12 cellular contexts compared by ENCODE assay signal in the genomic region with DNA sequence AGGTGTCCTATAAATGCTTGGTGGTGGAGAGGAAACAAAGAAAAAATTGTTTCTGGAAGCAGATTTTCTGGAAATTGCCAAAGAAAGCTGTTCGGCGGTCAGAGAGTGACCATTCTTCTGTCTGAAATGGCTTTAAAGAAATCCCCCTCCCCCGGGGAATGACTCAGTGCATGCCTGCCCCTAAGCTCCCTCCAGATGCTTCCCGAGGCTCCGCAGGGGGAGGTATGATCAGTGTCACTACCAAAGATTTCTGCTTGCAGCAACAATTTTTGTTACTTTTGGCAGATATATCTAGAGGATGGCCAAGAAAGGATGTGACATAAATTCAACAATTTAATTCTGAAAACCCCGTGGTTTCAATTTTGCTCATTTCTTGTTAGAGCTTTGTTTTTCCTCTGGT.
DNase-seq lines count a peak whose midpoint lies in the region; ATAC-seq and TF ChIP-seq lines count a peak whose summit lies in the region.
"Had no signal": no experiment of that assay in that cellular context is flagged by ENCODE, and none has a peak within 500 bp of the region (broad histone marks: within the 10 kb centered on the region; RNA-seq: fewer than 3 reads in every experiment).

No MANE protein-coding gene starts in this region.

- TF ChIP-seq CTCF in astrocyte of the cerebellum (IDR thresholded peaks at IDR 0.05; ENCODE audit: low read depth, low read length, missing control alignments) = no peak
- no peak for TF ChIP-seq CTCF in heart right ventricle (IDR thresholded peaks at IDR 0.05)

- H3K4me3 ChIP-seq in astrocyte of the cerebellum (ENCODE audit: low read depth, low read length) (no peak overlapping the region), heart right ventricle (no peak overlapping the region)

- ATAC-seq in heart right ventricle = peak; percentile 86 to 96 (median 92)
- no peak for ATAC-seq in HG02840 (IDR thresholded peaks at IDR 0.05; ENCODE audit: low FRiP score, unreplicated experiment)
- ATAC-seq in HG02973 (IDR thresholded peaks at IDR 0.05; ENCODE audit: unreplicated experiment) = no peak

- DNase-seq in COLO829 (ENCODE audit: low spot score) (peak; percentile 83), astrocyte of the cerebellum (ENCODE audit: low read depth) (peak; percentile 99), heart right ventricle (peak; percentile 59 to 88), pons (ENCODE audit: low spot score) (peak; percentile 26), NCI-H187 (lab: John Stamatoyannopoulos, UW) (no peak), RPMI8226 (no peak)
- DNase-seq: cerebellar nuclear complex, COR-L47, NCI-H446 treated with DMSO at 0.1 percent for 48 hours had no signal

- in situ Hi-C loops in astrocyte of the cerebellum (cut with HindIII; ENCODE audit: low sequenced_read_pairs) = no loop called here

- no peaks in the 10 kb centered on the region for H3K36me3 ChIP-seq in heart right ventricle
- H3K36me3 ChIP-seq: neutrophil had no signal

- peaks cover 0 to 16% (median 0%) of the 10 kb centered on the region in 11 donors for H3K9me3 ChIP-seq in heart right ventricle
- H3K9me3 ChIP-seq: neutrophil had no signal

- H3K27ac ChIP-seq in heart right ventricle = peak overlapping the region in 8 of 10 donors; percentile 21 to 81 (median 72)
- H3K27ac ChIP-seq: neutrophil had no signal

- 30 to 43% methylated on average over 6 of the region's 6 CpGs for WGBS in heart right ventricle, 2 donors

- H3K27me3 ChIP-seq in heart right ventricle = no peaks in the 10 kb centered on the region
- H3K27me3 ChIP-seq: neutrophil had no signal

- H3K4me1 ChIP-seq in heart right ventricle = peaks cover 0 to 19% (median 15%) of the 10 kb centered on the region in 9 donors

- intact Hi-C loops in heart right ventricle (cut with DNase I) = no loop called here

Comparison
In these comparisons a context has a peak if more than half of its experiments do, and no peak if none do; other contexts are left out.
1. DNase-seq: peak in COLO829 (single experiment), astrocyte of the cerebellum (single experiment), heart right ventricle (2 of 2) and pons (single experiment); none in NCI-H187 (0 of 2) and RPMI8226 (single experiment).
2. ATAC-seq: peak in heart right ventricle (8 of 8); none in HG02840 (single experiment) and HG02973 (single experiment).